In genomic region chr5:151100690-151101089, GRCh38 we compare ENCODE assay signal across 16 cellular contexts. TPM values are rescaled to one million over a fixed set of nuclear protein-coding genes. Genes with fewer than 3 reads are reported as not detected.
DNase-seq lines count a peak whose midpoint lies in the region; ATAC-seq and TF ChIP-seq lines count a peak whose summit lies in the region.
"Had no signal": no experiment of that assay in that cellular context is flagged by ENCODE, and none has a peak within 500 bp of the region (broad histone marks: within the 10 kb centered on the region; RNA-seq: fewer than 3 reads in every experiment).

No MANE protein-coding gene starts in this region.

- ATAC-seq in CD4-positive, CD25-positive, alpha-beta regulatory T cell (ENCODE audit: low read depth in 2 of 2) = no peak
- ATAC-seq in effector memory CD8-positive, alpha-beta T cell (replicated peaks) = no peak

- no peaks in the 10 kb centered on the region for H3K27me3 ChIP-seq in CD4-positive, CD25-positive, alpha-beta regulatory T cell (ENCODE audit: control insufficient read depth, insufficient read depth, low read length)
- H3K27me3 ChIP-seq: BE2C, left lung had no signal

- H3K9me3 ChIP-seq in CD4-positive, CD25-positive, alpha-beta regulatory T cell (ENCODE audit: control insufficient read depth in 2 of 2, low read length in 2 of 2) = no peaks in the 10 kb centered on the region
- H3K9me3 ChIP-seq: BE2C, left lung had no signal

- TF ChIP-seq CTCF in nephron progenitor cell (IDR thresholded peaks at IDR 0.05) (no peak), GM13977 (IDR thresholded peaks at IDR 0.05; ENCODE audit: extremely low read depth, insufficient read depth, missing control alignments) (no peak)

- H3K4me3 Mint-ChIP-seq in CD4-positive, CD25-positive, alpha-beta regulatory T cell = no peak overlapping the region
- no peak overlapping the region for H3K4me3 Mint-ChIP-seq in IgD-negative memory B cell
- no peak overlapping the region for H3K4me3 Mint-ChIP-seq in effector memory CD8-positive, alpha-beta T cell
- H3K4me3 Mint-ChIP-seq in nephron progenitor cell = peak overlapping the region; percentile 29

- peaks cover 2% of the 10 kb centered on the region for H3K4me1 ChIP-seq in CD4-positive, CD25-positive, alpha-beta regulatory T cell (ENCODE audit: control insufficient read depth, insufficient read depth, low read length, poor library complexity, severe bottlenecking)
- H3K4me1 ChIP-seq: BE2C had no signal

- in situ Hi-C loops in GM13977 (cut with MboI; ENCODE audit: low pct_unique_long_range_greater_than_20kb, low sequenced_read_pairs, unreplicated experiment) = no loop called here

- peaks cover 0 to 34% (median 27%) of the 10 kb centered on the region in 4 donors for H3K4me1 Mint-ChIP-seq in CD4-positive, CD25-positive, alpha-beta regulatory T cell
- H3K4me1 Mint-ChIP-seq in IgD-negative memory B cell = peaks cover 31 to 37% (median 36%) of the 10 kb centered on the region in 3 donors
- H3K4me1 Mint-ChIP-seq in effector memory CD8-positive, alpha-beta T cell (ENCODE audit: low read depth in 2 of 2) = peaks cover 42 to 44% of the 10 kb centered on the region in 2 donors
- peaks cover 59% of the 10 kb centered on the region for H3K4me1 Mint-ChIP-seq in nephron progenitor cell

- H3K9me3 Mint-ChIP-seq in CD4-positive, CD25-positive, alpha-beta regulatory T cell = no peaks in the 10 kb centered on the region
- H3K9me3 Mint-ChIP-seq in IgD-negative memory B cell (no peaks in the 10 kb centered on the region), nephron progenitor cell (no peaks in the 10 kb centered on the region)
- H3K9me3 Mint-ChIP-seq in effector memory CD8-positive, alpha-beta T cell = no peaks in the 10 kb centered on the region

- H3K27ac Mint-ChIP-seq in CD4-positive, CD25-positive, alpha-beta regulatory T cell = peak overlapping the region in 2 of 3 donors; percentile 37 to 38
- H3K27ac Mint-ChIP-seq in IgD-negative memory B cell = peak overlapping the region in 2 of 3 donors; percentile 76 to 89
- H3K27ac Mint-ChIP-seq in effector memory CD8-positive, alpha-beta T cell = peak overlapping the region; percentile 91 to 99
- H3K27ac Mint-ChIP-seq in nephron progenitor cell = peak overlapping the region; percentile 84

- H3K4me3 ChIP-seq in CD4-positive, CD25-positive, alpha-beta regulatory T cell (ENCODE audit: low read depth, low read length) = no peak overlapping the region
- H3K4me3 ChIP-seq: left lung, smooth muscle cell had no signal

- peaks cover 67% of the 10 kb centered on the region for H3K36me3 ChIP-seq in CD4-positive, CD25-positive, alpha-beta regulatory T cell (ENCODE audit: control insufficient read depth, insufficient read depth, low read length)

- no peaks in the 10 kb centered on the region for H3K27me3 Mint-ChIP-seq in CD4-positive, CD25-positive, alpha-beta regulatory T cell
- H3K27me3 Mint-ChIP-seq in IgD-negative memory B cell (no peaks in the 10 kb centered on the region), nephron progenitor cell (ENCODE audit: low read depth, poor library complexity) (no peaks in the 10 kb centered on the region)
- H3K27me3 Mint-ChIP-seq in effector memory CD8-positive, alpha-beta T cell = no peaks in the 10 kb centered on the region

- peaks cover 39% of the 10 kb centered on the region for H3K36me3 Mint-ChIP-seq in CD4-positive, CD25-positive, alpha-beta regulatory T cell
- H3K36me3 Mint-ChIP-seq in IgD-negative memory B cell (peaks cover 1% of the 10 kb centered on the region), nephron progenitor cell (ENCODE audit: low read depth) (peaks cover 24% of the 10 kb centered on the region)
- peaks cover 48% of the 10 kb centered on the region for H3K36me3 Mint-ChIP-seq in effector memory CD8-positive, alpha-beta T cell (ENCODE audit: insufficient read depth)

- H3K27ac ChIP-seq in CD4-positive, CD25-positive, alpha-beta regulatory T cell (ENCODE audit: insufficient read depth, low read length, poor library complexity, severe bottlenecking) = no peak overlapping the region

- no peak for DNase-seq in CD4-positive, CD25-positive, alpha-beta regulatory T cell
- DNase-seq in effector memory CD8-positive, alpha-beta T cell = no peak
- DNase-seq in nephron progenitor cell = no peak
- no peak for DNase-seq in AG08395 (ENCODE audit: low spot score)
- no peak for DNase-seq in stimulated activated CD4-positive, alpha-beta T cell treated with anti-CD3 and anti-CD28 coated beads, Interleukin-4, amount 100 ng/mL, for 4 hours
- no peak for DNase-seq in NCI-H446 treated with DMSO at 0.1 percent for 48 hours (lab: John Stamatoyannopoulos, UW)
- no peak for DNase-seq in GM13977 (ENCODE audit: low spot score)
- DNase-seq: activated T-cell treated with anti-CD3 and anti-CD28 coated beads for 4 hours, BE2C, dermis blood vessel endothelial cell, DMS79, NCI-H1930, NCI-H526 had no signal

RNA-seq across cellular contexts. Expression of gene TNIP1, which starts 19.9 kb away (rescaled TPM):
- 259 TPM for total RNA-seq in CD4-positive, CD25-positive, alpha-beta regulatory T cell
- 10 to 100 TPM; 46.9 to 71.5 (median 59.8) TPM for polyA plus RNA-seq in CD4-positive, CD25-positive, alpha-beta regulatory T cell
- 78.3 TPM for polyA plus RNA-seq in IgD-negative memory B cell

RNA-seq across cellular contexts. Expression of gene ANXA6, which starts 56.9 kb away (rescaled TPM):
- 364 TPM for total RNA-seq in CD4-positive, CD25-positive, alpha-beta regulatory T cell
- polyA plus RNA-seq in CD4-positive, CD25-positive, alpha-beta regulatory T cell = 100 to 1,000 TPM; 171 to 329 (median 244) TPM
- 298 TPM for polyA plus RNA-seq in IgD-negative memory B cell

Comparison
In these comparisons a context has a peak if more than half of its experiments do, and no peak if none do; other contexts are left out.
1. H3K27ac Mint-ChIP-seq: peak in every context shown above with its lines; median percentile 95 in effector memory CD8-positive, alpha-beta T cell; 84 in nephron progenitor cell; 82 in IgD-negative memory B cell; 38 in CD4-positive, CD25-positive, alpha-beta regulatory T cell.